8 cellular contexts compared by ENCODE assay signal in the genomic region with DNA sequence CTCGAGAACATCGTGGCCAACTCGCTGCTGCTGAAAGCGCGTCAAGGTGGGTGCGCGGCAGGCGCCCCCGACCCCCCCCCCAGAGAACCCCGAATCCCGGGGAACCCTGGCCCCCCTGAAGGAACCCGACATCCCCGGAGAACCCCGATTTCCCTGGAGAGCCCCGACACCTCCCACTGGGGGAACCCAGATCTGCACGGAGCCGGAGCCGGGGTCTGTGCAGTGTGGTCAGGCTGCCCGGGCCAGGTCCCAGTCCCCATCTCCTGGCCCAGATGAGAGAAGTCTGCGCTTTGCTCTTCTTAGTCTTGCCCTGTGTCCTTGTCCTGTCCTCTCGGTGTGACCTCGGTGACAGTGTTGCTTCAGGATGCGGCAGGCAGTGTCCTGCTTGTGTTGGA. TPM values are rescaled to one million over a fixed set of nuclear protein-coding genes. Genes with fewer than 3 reads are reported as not detected.
DNase-seq lines count a peak whose midpoint lies in the region; ATAC-seq, FAIRE-seq and TF ChIP-seq lines count a peak whose summit lies in the region.

No MANE protein-coding gene starts in this region.

- ATAC-seq in SK-N-SH treated with all-trans-retinoic acid at 6 μM for 48 hours: peak; percentile 18; the same call in 2 of the 3 replicates
- no peak for ATAC-seq in HG02571 (IDR thresholded peaks at IDR 0.05; ENCODE audit: unreplicated experiment)

- H2BK12ac ChIP-seq in trophoblast cell (ENCODE audit: low read length): no peak overlapping the region

- H3K4me3 ChIP-seq in fibroblast of villous mesenchyme (ENCODE audit: low read depth, low read length) (peak overlapping the region; percentile 89), trophoblast cell (ENCODE audit: low read depth, low read length) (peak overlapping the region; percentile 98)

- DNase-seq in GM13977 (ENCODE audit: low spot score) (peak; percentile 38), fibroblast of villous mesenchyme (ENCODE audit: low read depth) (no peak), trophoblast cell (no peak), D721Med (ENCODE audit: insufficient read length, low spot score) (no peak), SKM-1 (lab: John Stamatoyannopoulos, UW; ENCODE audit: unreplicated experiment) (no peak), putamen (ENCODE audit: low spot score) (no peak)

- no peak overlapping the region for H3K14ac ChIP-seq in trophoblast cell (ENCODE audit: low read length)

- no peak overlapping the region for H2BK5ac ChIP-seq in trophoblast cell (ENCODE audit: low read depth, low read length, poor library complexity)

- no peaks in the 10 kb centered on the region for H3K9me3 ChIP-seq in trophoblast cell (ENCODE audit: insufficient read depth, low read depth, low read length)

- H4K12ac ChIP-seq in trophoblast cell (ENCODE audit: low read depth, low read length): no peak overlapping the region

- in situ Hi-C loops in GM13977 (cut with MboI; ENCODE audit: low pct_unique_long_range_greater_than_20kb, low sequenced_read_pairs, unreplicated experiment): no loop called here

- no peak overlapping the region for H3K18ac ChIP-seq in trophoblast cell (ENCODE audit: low read length)

- no peak overlapping the region for H2BK120ac ChIP-seq in trophoblast cell (ENCODE audit: insufficient read depth, low read length, poor library complexity)

- TF ChIP-seq CTCF in GM13977 (IDR thresholded peaks at IDR 0.05; ENCODE audit: extremely low read depth, insufficient read depth, missing control alignments) (no peak), fibroblast of villous mesenchyme (IDR thresholded peaks at IDR 0.05; ENCODE audit: insufficient read depth, low read depth, low read length) (no peak), D721Med (IDR thresholded peaks at IDR 0.05; ENCODE audit: insufficient read depth, missing control alignments) (no peak)

- H3K4ac ChIP-seq in trophoblast cell (ENCODE audit: low read depth, low read length): no peak overlapping the region

- H3K27ac ChIP-seq in trophoblast cell (ENCODE audit: low read depth, low read length): no peak overlapping the region

- no peak for FAIRE-seq in D721Med (lab: Jason Lieb, UNC)

- H3K79me2 ChIP-seq in trophoblast cell (ENCODE audit: control insufficient read depth, insufficient read depth, low read length, poor library complexity): peaks cover 5% of the 10 kb centered on the region

- peaks cover 3 to 6% of the 10 kb centered on the region in 2 experiments for H3K4me1 ChIP-seq in trophoblast cell (ENCODE audit: control insufficient read depth in 1 of 2, insufficient read depth in 2 of 2, low read length in 2 of 2)

- H4K91ac ChIP-seq in trophoblast cell (ENCODE audit: low read depth, low read length): peak overlapping the region; percentile 36

- H3K4me2 ChIP-seq in trophoblast cell (ENCODE audit: low read length): peak overlapping the region; percentile 62

- H3K23ac ChIP-seq in trophoblast cell (ENCODE audit: low read length): no peak overlapping the region

- peak overlapping the region; percentile 17 for H4K8ac ChIP-seq in trophoblast cell (ENCODE audit: low read depth, low read length)

- H2AK5ac ChIP-seq in trophoblast cell (ENCODE audit: low read length): no peak overlapping the region

- peaks cover 7% of the 10 kb centered on the region for H3K79me1 ChIP-seq in trophoblast cell (ENCODE audit: low read length)

- H3K36me3 ChIP-seq in trophoblast cell (ENCODE audit: control insufficient read depth in 1 of 2, insufficient read depth in 2 of 2, low read length in 2 of 2): no peaks in the 10 kb centered on the region

- H3K9ac ChIP-seq in trophoblast cell (ENCODE audit: low read length): no peak overlapping the region

- no peaks in the 10 kb centered on the region for H3K27me3 ChIP-seq in trophoblast cell (ENCODE audit: insufficient read depth, low read length)

- peak overlapping the region; percentile 93 for H2AFZ ChIP-seq in trophoblast cell (ENCODE audit: insufficient read depth, low read length, poor library complexity)

- WGBS in trophoblast cell (ENCODE audit: extremely low coverage, insufficient coverage, insufficient read length): no CpG with 5 or more reads among the region's 23 CpGs

TF ChIP-seq in SK-N-SH treated with all-trans-retinoic acid at 6 μM for 48 hours, 23 proteins besides CTCF, POLR2A, EP300 and RAD21:
- TF ChIP-seq ZNF8 (CRISPR knock-in tag; IDR thresholded peaks at IDR 0.05): no peak
- no peak for TF ChIP-seq ZNF70 (CRISPR knock-in tag; IDR thresholded peaks at IDR 0.05)
- TF ChIP-seq ZFP3 (CRISPR knock-in tag; IDR thresholded peaks at IDR 0.05): no peak
- TF ChIP-seq RARB (CRISPR knock-in tag; IDR thresholded peaks at IDR 0.05): no peak
- no peak for TF ChIP-seq OSR1 (CRISPR knock-in tag; IDR thresholded peaks at IDR 0.05)
- TF ChIP-seq BACH2 (CRISPR knock-in tag; IDR thresholded peaks at IDR 0.05; ENCODE audit: borderline replicate concordance): no peak

RNA-seq across cellular contexts. Expression of gene GRK4, which starts 0.7 kb away (rescaled TPM):
- 6.4 and 7.3 TPM in 2 replicates for total RNA-seq in fibroblast of villous mesenchyme
- polyA plus RNA-seq in trophoblast cell (2013): 1.5 and 1.6 TPM in 2 replicates

RNA-seq across cellular contexts. Expression of gene NOP14, which starts 0.9 kb away (rescaled TPM):
- total RNA-seq in fibroblast of villous mesenchyme: 19.3 and 26.3 TPM in 2 replicates
- 30.9 and 32.6 TPM in 2 replicates for polyA plus RNA-seq in trophoblast cell (2013)
